ENCODE assay signal across 17 cellular contexts in genomic region chr21:34899760-34900159, GRCh38.
"Had no signal": no experiment of that assay in that cellular context is flagged by ENCODE, and none has a peak within 500 bp of the region (broad histone marks: within the 10 kb centered on the region; RNA-seq: fewer than 3 reads in every experiment).

No MANE protein-coding gene starts in this region.

- DNase-seq: cortex of kidney; effector memory CD8-positive, alpha-beta T cell; pancreas; stimulated activated CD4-positive, alpha-beta T cell treated with anti-CD3 and anti-CD28 coated beads, Interleukin-4, amount 100 ng/mL, for 4 hours; stimulated activated naive CD8-positive, alpha-beta T cell treated with anti-CD3 and anti-CD28 coated beads, Interleukin-15, Interleukin-2, amounts not matched to agents 100 U/mL and 50 U/mL, for 24 hours; substantia nigra; testis; tibial artery had no signal

- H3K27me3 Mint-ChIP-seq: effector memory CD8-positive, alpha-beta T cell; memory B cell; natural killer cell treated with Interleukin-12 subunit alpha and Interleukin-12 subunit beta and Interleukin-15 and Interleukin-18, amount 100 ng/mL, for 72 hours; stimulated activated memory B cell treated with anti-CD40 and anti-IgM and Interleukin-4, amounts not matched to agents 10 μg/mL and 1 μg/mL and 100 μg/mL, for 72 hours had no signal

- H3K4me3 Mint-ChIP-seq: effector memory CD8-positive, alpha-beta T cell; memory B cell; natural killer cell treated with Interleukin-12 subunit alpha and Interleukin-12 subunit beta and Interleukin-15 and Interleukin-18, amount 100 ng/mL, for 72 hours; neural crest cell; stimulated activated memory B cell treated with anti-CD40 and anti-IgM and Interleukin-4, amounts not matched to agents 10 μg/mL and 1 μg/mL and 100 μg/mL, for 72 hours; type B pancreatic cell had no signal

- H3K9me3 ChIP-seq: neutrophil, pancreas, testis had no signal

- H3K27ac Mint-ChIP-seq: memory B cell; progenitor cell of endocrine pancreas; stimulated activated memory B cell treated with anti-CD40 and anti-IgM and Interleukin-4, amounts not matched to agents 10 μg/mL and 1 μg/mL and 100 μg/mL, for 72 hours; type B pancreatic cell had no signal

- H3K4me3 ChIP-seq: lung, pancreas, testis, tibial artery had no signal

- H3K36me3 Mint-ChIP-seq: natural killer cell treated with Interleukin-12 subunit alpha and Interleukin-12 subunit beta and Interleukin-15 and Interleukin-18, amount 100 ng/mL, for 72 hours; type B pancreatic cell had no signal

- H3K4me1 Mint-ChIP-seq: memory B cell, neural crest cell had no signal

- H3K4me1 ChIP-seq: pancreas, testis, tibial artery had no signal

- H3K9me3 Mint-ChIP-seq: effector memory CD8-positive, alpha-beta T cell; natural killer cell treated with Interleukin-12 subunit alpha and Interleukin-12 subunit beta and Interleukin-15 and Interleukin-18, amount 100 ng/mL, for 72 hours; neural crest cell; stimulated activated memory B cell treated with anti-CD40 and anti-IgM and Interleukin-4, amounts not matched to agents 10 μg/mL and 1 μg/mL and 100 μg/mL, for 72 hours had no signal

- ATAC-seq: effector memory CD8-positive, alpha-beta T cell; pancreas; sciatic nerve; stimulated activated memory B cell treated with anti-CD40 and anti-IgM and Interleukin-4, amounts not matched to agents 10 μg/mL and 1 μg/mL and 100 μg/mL, for 72 hours had no signal

- H3K27ac ChIP-seq: neutrophil, pancreas, testis, tibial artery had no signal

- H3K36me3 ChIP-seq: neutrophil, pancreas, tibial artery had no signal

- H3K27me3 ChIP-seq: neutrophil, testis had no signal
